In genomic region chr1:223732993-223733798, GRCh38 we compare ENCODE assay signal across 1 cellular context.
TF ChIP-seq lines count a peak whose summit lies in the region.

No MANE protein-coding gene starts in this region.

TF ChIP-seq in H1, 55 proteins besides CTCF, POLR2A, EP300 and RAD21 (continued from another document):
- no peak for TF ChIP-seq TEAD4 (IDR thresholded peaks at IDR 0.05; ENCODE audit: low read depth, low read length)
- TF ChIP-seq SIRT6 (IDR thresholded peaks at IDR 0.05; ENCODE audit: low read length) = no peak
- TF ChIP-seq EGR1 (IDR thresholded peaks at IDR 0.05; ENCODE audit: borderline replicate concordance, low read depth, low read length) = no peak
- TF ChIP-seq CBX8 (IDR thresholded peaks at IDR 0.05; ENCODE audit: borderline replicate concordance, low read depth, low read length) = no peak
- no peak for TF ChIP-seq TAF7 (optimal IDR thresholded peaks at IDR 0.05; ENCODE audit: borderline replicate concordance, low read depth, low read length)
- no peak for TF ChIP-seq FOSL1 (IDR thresholded peaks at IDR 0.05; ENCODE audit: insufficient read depth, low read depth, low read length)
